8 cellular contexts compared by ENCODE assay signal in the genomic region with DNA sequence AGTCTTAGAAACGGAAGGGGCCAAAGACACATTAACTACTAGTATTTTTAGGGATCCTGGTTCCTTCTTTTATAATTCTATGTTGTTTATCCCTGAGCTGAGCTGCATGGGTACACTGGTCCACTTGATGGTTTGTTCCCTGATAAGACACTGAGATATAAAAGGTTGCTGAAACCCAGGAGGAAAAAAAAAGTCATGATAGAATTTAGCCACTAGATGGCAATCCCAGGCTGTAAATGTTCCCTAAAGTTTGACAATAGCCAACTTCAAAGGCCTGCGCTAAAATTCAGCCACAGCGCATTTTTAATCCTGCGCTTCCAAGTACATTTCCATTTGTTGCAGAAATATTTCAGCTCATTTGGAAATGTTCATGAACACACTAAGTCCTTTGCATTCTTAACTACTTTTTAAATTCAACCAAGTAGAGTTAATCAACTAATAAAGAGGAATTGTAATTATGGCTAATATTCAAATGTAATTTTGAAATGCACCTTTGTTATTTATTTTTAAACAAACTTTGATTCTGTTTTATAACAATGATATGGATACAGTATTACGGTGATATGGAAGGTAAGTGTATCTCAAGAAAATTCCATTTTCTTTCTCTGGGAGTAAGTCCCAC.
DNase-seq lines count a peak whose midpoint lies in the region; ATAC-seq, FAIRE-seq and TF ChIP-seq lines count a peak whose summit lies in the region.

No MANE protein-coding gene starts in this region.

- H3K27ac ChIP-seq in AG04450 (ENCODE audit: low read depth, low read length), result no peak overlapping the region
- H3K27ac ChIP-seq in gastrocnemius medialis, result no peak overlapping the region

- H4K20me1 ChIP-seq in Loucy (ENCODE audit: insufficient read depth, low read length, poor library complexity, severe bottlenecking), result no peaks in the 10 kb centered on the region

- H3K4me1 ChIP-seq in Loucy (ENCODE audit: insufficient read depth, low read length, poor library complexity, severe bottlenecking), result no peaks in the 10 kb centered on the region
- H3K4me1 ChIP-seq in gastrocnemius medialis, result no peaks in the 10 kb centered on the region

- no peaks in the 10 kb centered on the region for H3K36me3 Mint-ChIP-seq in glutamatergic neuron (ENCODE audit: unreplicated experiment)

- H3K9me2 ChIP-seq in Loucy (replicated peaks; ENCODE audit: low read depth, low read length), result no peaks in the 10 kb centered on the region

- FAIRE-seq in GM12891 (lab: Jason Lieb, UNC), result no peak
- FAIRE-seq in TTC549 (lab: Jason Lieb, UNC), result peak; percentile 31

- H3K9me3 ChIP-seq in AG04450 (ENCODE audit: control insufficient read depth, insufficient read depth, low read length), result no peaks in the 10 kb centered on the region
- H3K9me3 ChIP-seq in Loucy (ENCODE audit: insufficient read depth, low read depth, low read length), result no peaks in the 10 kb centered on the region
- no peaks in the 10 kb centered on the region for H3K9me3 ChIP-seq in gastrocnemius medialis

- H3K4me3 ChIP-seq in AG04450 (ENCODE audit: low read depth, low read length) (no peak overlapping the region), Loucy (ENCODE audit: low read length, poor library complexity, severe bottlenecking) (no peak overlapping the region), gastrocnemius medialis (no peak overlapping the region)

- CTCF ChIA-PET in AG04450 (lab: Charles Lee), result interaction anchor here (0.6 to 4.2 kb wide), 34 partner anchors 8 to 727 kb away, joined by 3 to 34 read pairs (median 5); no protein-coding TSS in a partner anchor

- H3K27me3 Mint-ChIP-seq in glutamatergic neuron (ENCODE audit: unreplicated experiment), result peaks cover 3% of the 10 kb centered on the region

- no peaks in the 10 kb centered on the region for H3K9me3 Mint-ChIP-seq in glutamatergic neuron (ENCODE audit: unreplicated experiment)

- H3K4me2 ChIP-seq in Loucy (ENCODE audit: low read depth, low read length, poor library complexity, severe bottlenecking), result no peak overlapping the region

- peak; percentile 32 for DNase-seq in AG04450 (ENCODE audit: low read depth, low spot score)
- DNase-seq in GM12891 (ENCODE audit: insufficient read length, low spot score), result peak; percentile 2
- no peak for DNase-seq in glutamatergic neuron
- DNase-seq in gastrocnemius medialis, result no peak

- POLR2A ChIA-PET in AG04450 (lab: Yijun Ruan, JAX), result no interaction called here

- TF ChIP-seq CTCF in AG04450 (IDR thresholded peaks at IDR 0.05; ENCODE audit: low read depth, low read length), result peak; percentile 77
- TF ChIP-seq CTCF in Loucy (conservative IDR thresholded peaks at IDR 0.05; ENCODE audit: low read length), result peak; percentile 83
- TF ChIP-seq CTCF in glutamatergic neuron (IDR thresholded peaks at IDR 0.05; ENCODE audit: partially characterized antibody, unreplicated experiment), result peak; percentile 76
- TF ChIP-seq CTCF in gastrocnemius medialis (IDR thresholded peaks at IDR 0.05 in 4 of 5, conservative IDR thresholded peaks at IDR 0.05 in 1 of 5), result peak; percentile 4 to 57 (median 30)

- no peak overlapping the region for H2AFZ ChIP-seq in Loucy (ENCODE audit: low read length)

- peaks cover 7% of the 10 kb centered on the region for H3K27me3 ChIP-seq in AG04450 (ENCODE audit: control insufficient read depth, insufficient read depth, low read length)
- no peaks in the 10 kb centered on the region for H3K27me3 ChIP-seq in Loucy (ENCODE audit: insufficient read depth, low read length, poor library complexity, severe bottlenecking)
- no peaks in the 10 kb centered on the region for H3K27me3 ChIP-seq in gastrocnemius medialis

- TF ChIP-seq POLR2A in GM12891 (IDR thresholded peaks at IDR 0.05; ENCODE audit: low read depth, low read length) (no peak), gastrocnemius medialis (IDR thresholded peaks at IDR 0.05) (no peak)

- H3K4me3 Mint-ChIP-seq in glutamatergic neuron (ENCODE audit: unreplicated experiment), result no peak overlapping the region

- no peaks in the 10 kb centered on the region for H3F3A ChIP-seq in Loucy (ENCODE audit: low read depth)

- H3K27ac Mint-ChIP-seq in glutamatergic neuron (ENCODE audit: unreplicated experiment), result no peak overlapping the region

- intact Hi-C loops in gastrocnemius medialis (cut with DNase I; ENCODE audit: low total_unique reads), result loop anchor here (5.0 kb wide), 2 partner anchors 605 to 1195 kb away; a partner anchor contains a TSS

- H3K36me3 ChIP-seq in Loucy (ENCODE audit: insufficient read depth, low read length), result no peaks in the 10 kb centered on the region
- no peaks in the 10 kb centered on the region for H3K36me3 ChIP-seq in gastrocnemius medialis

- H3K79me2 ChIP-seq in Loucy (ENCODE audit: insufficient read depth, low read length), result no peaks in the 10 kb centered on the region

- H3K4me1 Mint-ChIP-seq in glutamatergic neuron (ENCODE audit: low read depth, unreplicated experiment), result peaks cover 27% of the 10 kb centered on the region

- no peak for ATAC-seq in gastrocnemius medialis
- no peak for ATAC-seq in HG03196 (IDR thresholded peaks at IDR 0.05; ENCODE audit: unreplicated experiment)
- ATAC-seq in HG02610 (IDR thresholded peaks at IDR 0.05; ENCODE audit: unreplicated experiment), result no peak

- no peak overlapping the region for H3K9ac ChIP-seq in Loucy (ENCODE audit: low read depth, low read length, poor library complexity, severe bottlenecking)

- in situ Hi-C loops in gastrocnemius medialis (cut with MboI; ENCODE audit: low sequenced_read_pairs in 4 of 4), result loop anchor here in 3 of 4 donors (10.0 to 25.0 kb wide), 3 partner anchors 615 to 1192 kb away; a partner anchor contains a TSS

TF ChIP-seq in GM12891, 5 proteins besides CTCF, POLR2A, EP300 and RAD21:
- TF ChIP-seq POU2F2 (IDR thresholded peaks at IDR 0.05; ENCODE audit: low read depth, low read length) (no peak), TAF1 (IDR thresholded peaks at IDR 0.05; ENCODE audit: low read depth, low read length) (no peak), SPI1 (IDR thresholded peaks at IDR 0.05; ENCODE audit: low read depth, low read length) (no peak), POLR2AphosphoS5 (IDR thresholded peaks at IDR 0.05; ENCODE audit: low read depth, low read length) (no peak), PAX5 (IDR thresholded peaks at IDR 0.05; ENCODE audit: insufficient read depth, low read length, severe bottlenecking) (no peak)

Comparison
In these comparisons a context has a peak if more than half of its experiments do, and no peak if none do; other contexts are left out.
1. DNase-seq: peak in AG04450 (single experiment) and GM12891 (single experiment); none in glutamatergic neuron (single experiment) and gastrocnemius medialis (0 of 2).
2. CTCF ChIP-seq: peak in every context shown above with its lines; median percentile 83 in Loucy; 77 in AG04450; 76 in glutamatergic neuron; 30 in gastrocnemius medialis.